Comparison of ENCODE assay signal across 28 cellular contexts in the genomic region with DNA sequence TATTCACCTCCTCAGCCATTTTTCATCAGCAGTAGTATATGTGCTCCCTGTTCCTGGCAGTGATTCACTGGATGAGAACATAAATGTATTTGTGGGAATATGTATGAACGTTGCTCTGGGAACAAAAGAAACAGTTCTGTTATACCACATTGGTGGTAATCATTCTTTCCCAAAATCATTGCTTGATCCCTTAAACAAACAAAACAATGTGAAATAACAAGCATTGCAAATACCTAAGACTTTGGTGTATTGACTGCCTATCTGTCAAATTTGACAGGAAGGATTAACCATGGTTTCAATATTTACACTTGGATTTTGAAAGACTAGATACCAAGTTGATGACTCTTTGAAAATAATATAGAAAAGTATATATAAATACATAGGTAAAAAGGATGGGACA.
"Had no signal": no experiment of that assay in that cellular context is flagged by ENCODE, and none has a peak within 500 bp of the region (broad histone marks: within the 10 kb centered on the region; RNA-seq: fewer than 3 reads in every experiment).

No MANE protein-coding gene starts in this region.

- FAIRE-seq: astrocyte, endometrium, endothelial cell of umbilical vein had no signal

- H2AFZ ChIP-seq: hepatocyte had no signal

- H3K4me1 ChIP-seq: colonic mucosa, gastroesophageal sphincter, heart right ventricle had no signal

- H3K79me2 ChIP-seq: hepatocyte had no signal

- H3K27ac ChIP-seq: brain microvascular endothelial cell, colonic mucosa, esophagus squamous epithelium, gastroesophageal sphincter, heart right ventricle, hepatocyte had no signal

- ATAC-seq: activated CD8-positive, alpha-beta T cell treated with anti-CD3 and anti-CD28 coated beads for 36 hours; activated T-cell treated with anti-CD3 and anti-CD28 coated beads, Interleukin-2, amount 50 U/mL, for 4 hours; activated T-helper 17 cell treated with anti-CD3 and anti-CD28 coated beads, Interleukin-2, amount 50 U/mL, for 72 hours; gastroesophageal sphincter; heart right ventricle had no signal

- H3K4me2 ChIP-seq: hepatocyte had no signal

- H3K27me3 ChIP-seq: brain microvascular endothelial cell, colonic mucosa, esophagus squamous epithelium, gastroesophageal sphincter, heart right ventricle, hepatocyte had no signal

- DNase-seq: activated CD4-positive, alpha-beta T cell treated with anti-CD3 and anti-CD28 coated beads for 48 hours; activated CD4-positive, alpha-beta T cell treated with anti-CD3 and anti-CD28 coated beads, Interleukin-2, amount 50 U/mL, for 1 hour; activated CD4-positive, alpha-beta T cell treated with anti-CD3 and anti-CD28 coated beads, Interleukin-2, amount 50 U/mL, for 48 hours; activated CD8-positive, alpha-beta memory T cell treated with anti-CD3 and anti-CD28 coated beads for 24 hours; activated CD8-positive, alpha-beta T cell treated with anti-CD3 and anti-CD28 coated beads for 36 hours; activated effector memory CD4-positive, alpha-beta T cell treated with Interleukin-2 at 50 U/mL for 16 hours; activated gamma-delta T cell treated with Interleukin-2 at 50 U/mL for 16 hours; activated naive CD4-positive, alpha-beta T cell treated with anti-CD3 and anti-CD28 coated beads, Interleukin-2, amount 50 U/mL, for 16 hours; activated naive CD4-positive, alpha-beta T cell treated with Interleukin-2 at 50 U/mL for 16 hours; activated T-cell treated with anti-CD3 and anti-CD28 coated beads, Interleukin-2, amount 50 U/mL, for 4 hours; amniotic stem cell; anterior cingulate cortex; brain microvascular endothelial cell; caudate nucleus; cerebellar nuclear complex; colonic mucosa; effector CD8-positive, alpha-beta T cell; erythroblast; esophagus squamous epithelium; foreskin melanocyte; heart right ventricle; T-helper 2 cell had no signal

- H3K36me3 ChIP-seq: brain microvascular endothelial cell, colonic mucosa, esophagus squamous epithelium, gastroesophageal sphincter, heart right ventricle had no signal

- H3K9me3 ChIP-seq: colonic mucosa had no signal

- H3K4me3 ChIP-seq: colonic mucosa, esophagus squamous epithelium, gastroesophageal sphincter, heart right ventricle, hepatocyte had no signal
